In genomic region chr10:63783882-63784281, GRCh38 we compare ENCODE assay signal across 34 cellular contexts.
"Had no signal": no experiment of that assay in that cellular context is flagged by ENCODE, and none has a peak within 500 bp of the region (broad histone marks: within the 10 kb centered on the region; RNA-seq: fewer than 3 reads in every experiment).

No MANE protein-coding gene starts in this region.

- H3K4me2 ChIP-seq: KMS-11 had no signal

- H3K36me3 ChIP-seq: MG63 had no signal

- H3K9me3 ChIP-seq: MG63 had no signal

- H3K27ac ChIP-seq: KMS-11 had no signal

- H3K9ac ChIP-seq: KMS-11 had no signal

- H3K4me3 ChIP-seq: MG63 had no signal

- DNase-seq: Karpas-422, Kasumi-1, KG1, MG63, MM.1S, MV-4-11, NCI-H1048, NCI-H1092, NCI-H1092 treated with DMSO at 0.1 percent for 48 hours, NCI-H1105, NCI-H1105 treated with DMSO at 0.1 percent for 48 hours, NCI-H1417, NCI-H1417 treated with DMSO at 0.1 percent for 48 hours, NCI-H1436, NCI-H1436 treated with DMSO at 0.1 percent for 48 hours, NCI-H146, NCI-H1694, NCI-H1694 treated with DMSO at 0.1 percent for 48 hours, NCI-H187, NCI-H187 treated with DMSO at 0.1 percent for 48 hours, NCI-H1930, NCI-H2029, NCI-H2029 treated with DMSO at 0.1 percent for 48 hours, NCI-H2081, NCI-H2081 treated with DMSO at 0.1 percent for 48 hours, NCI-H2107, NCI-H2171, NCI-H2171 treated with DMSO at 0.1 percent for 48 hours, NCI-H2227 treated with DMSO at 0.1 percent for 48 hours, NCI-H226, NCI-H345, NCI-H446, NCI-H510A had no signal
